8 cellular contexts compared by ENCODE assay signal in genomic region chr4:140757220-140757607, GRCh38. TPM values are rescaled to one million over a fixed set of nuclear protein-coding genes. Genes with fewer than 3 reads are reported as not detected.
A peak's percentile ranks its signal among the peaks of the same experiment; 100 is the strongest.
DNase-seq lines count a peak whose midpoint lies in the region; ATAC-seq and TF ChIP-seq lines count a peak whose summit lies in the region.

No MANE protein-coding gene starts in this region.

- TF ChIP-seq CTCF in HEK293 (tag by site-specific recombination; IDR thresholded peaks at IDR 0.05) (no peak), right atrium auricular region (IDR thresholded peaks at IDR 0.05) (no peak)

- no peaks in the 10 kb centered on the region for H3K4me1 Mint-ChIP-seq in activated T-helper 17 cell treated with anti-CD3 and anti-CD28 coated beads, Interleukin-2, amount 50 U/mL, for 72 hours
- no peaks in the 10 kb centered on the region for H3K4me1 Mint-ChIP-seq in effector memory CD8-positive, alpha-beta T cell (ENCODE audit: low read depth in 2 of 2)

- CTCF ChIA-PET in HEK293 (lab: Yijun Ruan, JAX) = interaction anchor here (0.5 to 1.6 kb wide), 8 partner anchors 12 to 708 kb away, joined by 3 to 6 read pairs (median 3); no protein-coding TSS in a partner anchor

- H3K27me3 ChIP-seq in right atrium auricular region = no peaks in the 10 kb centered on the region

- H3K9me3 Mint-ChIP-seq in activated T-helper 17 cell treated with anti-CD3 and anti-CD28 coated beads, Interleukin-2, amount 50 U/mL, for 72 hours = no peaks in the 10 kb centered on the region
- H3K9me3 Mint-ChIP-seq in effector memory CD8-positive, alpha-beta T cell = no peaks in the 10 kb centered on the region

- H3K9me3 ChIP-seq in HEK293 (ENCODE audit: control insufficient read depth, insufficient read depth, low read depth, low read length) (no peaks in the 10 kb centered on the region), right atrium auricular region (no peaks in the 10 kb centered on the region)

- ATAC-seq in activated T-helper 17 cell treated with anti-CD3 and anti-CD28 coated beads, Interleukin-2, amount 50 U/mL, for 72 hours (replicated peaks) = no peak
- no peak for ATAC-seq in effector memory CD8-positive, alpha-beta T cell (replicated peaks)
- ATAC-seq in HG02885 (IDR thresholded peaks at IDR 0.05; ENCODE audit: poor library complexity, unreplicated experiment) = no peak

- H3K27ac ChIP-seq in HEK293 (ENCODE audit: extremely low read depth, low read depth, low read length) = peak overlapping the region; percentile 95
- H3K27ac ChIP-seq in right atrium auricular region = peak overlapping the region; percentile 98 to 99
- peak overlapping the region in 12 of 21 experiments; percentile 86 to 95 (median 90) for H3K27ac ChIP-seq in skin epidermis

- H3K4me3 ChIP-seq in HEK293 (ENCODE audit: low read depth, low read length) = peak overlapping the region; percentile 14; the same call in 1 of the 2 replicates
- H3K4me3 ChIP-seq in right atrium auricular region = peak overlapping the region; percentile 89 to 90
- H3K4me3 ChIP-seq in skin epidermis = peak overlapping the region in 6 of 7 experiments; percentile 52 to 86 (median 80)

- peaks cover 47% of the 10 kb centered on the region for H3K27me3 Mint-ChIP-seq in activated T-helper 17 cell treated with anti-CD3 and anti-CD28 coated beads, Interleukin-2, amount 50 U/mL, for 72 hours
- peaks cover 34 to 44% of the 10 kb centered on the region in 2 donors for H3K27me3 Mint-ChIP-seq in effector memory CD8-positive, alpha-beta T cell

- POLR2A ChIA-PET in HEK293 (lab: Yijun Ruan, JAX) = interaction anchor here (0.6 to 1.5 kb wide), 22 partner anchors 8 to 606 kb away, joined by 3 to 9 read pairs (median 4); partner anchors contain the start of gene SCOC

- peak overlapping the region; percentile 34 for H3K4me3 Mint-ChIP-seq in activated T-helper 17 cell treated with anti-CD3 and anti-CD28 coated beads, Interleukin-2, amount 50 U/mL, for 72 hours
- peak overlapping the region in 1 of 2 donors; percentile 18 for H3K4me3 Mint-ChIP-seq in effector memory CD8-positive, alpha-beta T cell

- no peaks in the 10 kb centered on the region for H3K36me3 ChIP-seq in HEK293 (ENCODE audit: control insufficient read depth in 2 of 2, insufficient read depth in 1 of 2, low read length in 2 of 2)
- H3K36me3 ChIP-seq in right atrium auricular region = no peaks in the 10 kb centered on the region

- DNase-seq in right atrium auricular region (ENCODE audit: low spot score) (no peak), DMS153 (lab: John Stamatoyannopoulos, UW) (no peak)
- no peak for DNase-seq in effector memory CD8-positive, alpha-beta T cell
- no peak for DNase-seq in activated CD4-positive, alpha-beta T cell treated with anti-CD3 and anti-CD28 coated beads for 4 hours

- no peak overlapping the region for H3K27ac Mint-ChIP-seq in activated T-helper 17 cell treated with anti-CD3 and anti-CD28 coated beads, Interleukin-2, amount 50 U/mL, for 72 hours
- H3K27ac Mint-ChIP-seq in effector memory CD8-positive, alpha-beta T cell = no peak overlapping the region

- H3K4me1 ChIP-seq in HEK293 (ENCODE audit: control insufficient read depth, insufficient read depth, low read length) (no peaks in the 10 kb centered on the region), right atrium auricular region (no peaks in the 10 kb centered on the region)

- H3K36me3 Mint-ChIP-seq in activated T-helper 17 cell treated with anti-CD3 and anti-CD28 coated beads, Interleukin-2, amount 50 U/mL, for 72 hours (ENCODE audit: low read depth) = no peaks in the 10 kb centered on the region
- H3K36me3 Mint-ChIP-seq in effector memory CD8-positive, alpha-beta T cell (ENCODE audit: insufficient read depth) = no peaks in the 10 kb centered on the region

TF ChIP-seq in HEK293, 187 proteins besides CTCF, POLR2A, EP300 and RAD21 (continues in another document):
- 0 out of 2 replicates have a peak, but pooled peaks have one; percentile 2 for TF ChIP-seq ZNF843 (tag by site-specific recombination; IDR thresholded peaks at IDR 0.05)
- no peak for TF ChIP-seq IKZF3 (tag by site-specific recombination; IDR thresholded peaks at IDR 0.05)
- peak; percentile 1; the same call in 1 of the 2 replicates for TF ChIP-seq ZEB2 (tag by site-specific recombination; IDR thresholded peaks at IDR 0.05)
- TF ChIP-seq ATF2 (tag by site-specific recombination; IDR thresholded peaks at IDR 0.05; ENCODE audit: low read depth) = no peak
- peak; percentile 9; the same call in 1 of the 2 replicates for TF ChIP-seq ZNF18 (tag by site-specific recombination; IDR thresholded peaks at IDR 0.05)
- 0 out of 2 replicates have a peak, but pooled peaks have one; percentile 5 for TF ChIP-seq PRDM10 (tag by site-specific recombination; IDR thresholded peaks at IDR 0.05)
- peak; percentile 91 for TF ChIP-seq ZNF362 (tag by site-specific recombination; IDR thresholded peaks at IDR 0.05)
- TF ChIP-seq PRDM6 (tag by site-specific recombination; IDR thresholded peaks at IDR 0.05) = 0 out of 2 replicates have a peak, but pooled peaks have one; percentile 2
- TF ChIP-seq ZBTB17 (tag by site-specific recombination; IDR thresholded peaks at IDR 0.05) = 0 out of 2 replicates have a peak, but pooled peaks have one; percentile 3

RNA-seq across cellular contexts. Expression of gene TBC1D9, which starts 1.0 kb away (rescaled TPM):
- under 1 TPM in 1 of 2 donors, not detected in 1; 0.05 TPM for total RNA-seq in activated T-helper 17 cell treated with anti-CD3 and anti-CD28 coated beads, Interleukin-2, amount 50 U/mL, for 72 hours
- total RNA-seq in right atrium auricular region = 10 to 100 TPM; 10.9 to 18.8 TPM

Comparison
In these comparisons a context has a peak if more than half of its experiments do, and no peak if none do; other contexts are left out.
1. H3K4me3 ChIP-seq: peak in every context shown above with its lines; median percentile 90 in right atrium auricular region; 80 in skin epidermis; 14 in HEK293.
2. RNA of gene TBC1D9, which starts 1.0 kb away (total RNA-seq): 10.9 to 18.8 TPM in right atrium auricular region; 0.05 TPM in activated T-helper 17 cell treated with anti-CD3 and anti-CD28 coated beads, Interleukin-2, amount 50 U/mL, for 72 hours; every median in the first group is over 4 times any median in the second.
3. Peak in every context shown above with its lines, with median percentiles within 50 percentile points of each other: H3K27ac ChIP-seq.